20 cellular contexts compared by ENCODE assay signal in the genomic region with DNA sequence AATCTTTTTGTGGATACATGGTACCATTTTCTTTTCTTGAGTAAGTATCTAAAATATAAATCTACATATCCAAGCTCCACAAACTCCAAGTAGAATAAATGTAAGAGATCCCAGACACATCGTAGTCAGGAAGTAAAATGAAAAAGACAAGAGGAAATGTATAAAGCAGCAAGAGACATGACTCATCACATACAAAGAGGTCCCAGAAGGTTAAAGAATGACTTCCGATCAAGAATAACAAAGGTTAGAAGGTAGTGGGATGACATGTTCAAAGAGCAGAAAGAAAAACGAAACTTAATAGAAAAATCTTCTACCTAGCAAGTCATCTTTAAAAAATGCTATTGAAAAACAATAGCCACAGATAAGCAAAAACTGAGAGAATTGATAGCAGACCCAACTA.
A peak's percentile ranks its signal among the peaks of the same experiment; 100 is the strongest.
DNase-seq lines count a peak whose midpoint lies in the region; ATAC-seq, FAIRE-seq and TF ChIP-seq lines count a peak whose summit lies in the region.
"Had no signal": no experiment of that assay in that cellular context is flagged by ENCODE, and none has a peak within 500 bp of the region (broad histone marks: within the 10 kb centered on the region; RNA-seq: fewer than 3 reads in every experiment).

No MANE protein-coding gene starts in this region.

- H3K36me3 ChIP-seq in tibial nerve, result no peaks in the 10 kb centered on the region

- TF ChIP-seq CTCF in A549 (IDR thresholded peaks at IDR 0.05) (no peak), tibial nerve (IDR thresholded peaks at IDR 0.05) (no peak)

- TF ChIP-seq EP300 in A549 (IDR thresholded peaks at IDR 0.05) (no peak), tibial nerve (IDR thresholded peaks at IDR 0.05) (no peak)

- no peaks in the 10 kb centered on the region for H3K27me3 ChIP-seq in tibial nerve

- H3K9me3 ChIP-seq in A549 (peaks cover 7% of the 10 kb centered on the region; the same call in 2 of the 3 replicates), tibial nerve (peaks cover 0 to 5% (median 0%) of the 10 kb centered on the region in 4 donors)

- POLR2A ChIA-PET in A549 (lab: Yijun Ruan, JAX), result no interaction called here

- FAIRE-seq in A549 (lab: Jason Lieb, UNC), result no peak
- FAIRE-seq: A204.1, H54 had no signal

- no peaks in the 10 kb centered on the region for H3K4me1 ChIP-seq in A549
- H3K4me1 ChIP-seq in tibial nerve, result no peaks in the 10 kb centered on the region

- no peak overlapping the region for H3K4me3 ChIP-seq in A549
- H3K4me3 ChIP-seq in tibial nerve, result no peak overlapping the region

- TF ChIP-seq RAD21 in A549 (conservative IDR thresholded peaks at IDR 0.05 in 1 of 2, IDR thresholded peaks at IDR 0.05 in 1 of 2), result no peak

- ATAC-seq in A549, result no peak
- ATAC-seq: Panc1, SK-N-SH treated with all-trans-retinoic acid at 6 μM for 48 hours had no signal

- no peak overlapping the region for H3K27ac ChIP-seq in A549
- no peak overlapping the region for H3K27ac ChIP-seq in tibial nerve

- H3K4me2 ChIP-seq in A549, result no peak overlapping the region

- no peak for TF ChIP-seq POLR2A in A549 (IDR thresholded peaks at IDR 0.05; ENCODE audit: low read length)
- no peak for TF ChIP-seq POLR2A in tibial nerve (IDR thresholded peaks at IDR 0.05)

- WGBS in A549 (ENCODE audit: missing lambda C conversion rate), result 9% methylated on average over 3 of the region's 3 CpGs
- WGBS in tibial nerve, 2 donors, result 47 to 49% methylated on average over 3 of the region's 3 CpGs

- DNase-seq in A549 (ENCODE audit: low read depth in 1 of 2, low spot score in 1 of 2) (no peak), M059J (ENCODE audit: low read depth) (peak; percentile 20), dermis blood vessel endothelial cell (peak; percentile 38), kidney tubule cell (ENCODE audit: low spot score) (peak; percentile 70), hippocampal formation (lab: John Stamatoyannopoulos, UW) (no peak), NCI-H82 treated with DMSO at 0.1 percent for 48 hours (lab: John Stamatoyannopoulos, UW; ENCODE audit: unreplicated experiment) (no peak), tibial nerve (ENCODE audit: low spot score in 2 of 2) (no peak), NCI-H2107 treated with DMSO at 0.1 percent for 48 hours (lab: John Stamatoyannopoulos, UW; ENCODE audit: unreplicated experiment) (no peak)
- DNase-seq: C1 segment of cervical spinal cord, GF-D8, NCI-H1417, NCI-H187 treated with DMSO at 0.1 percent for 48 hours, NCI-H2171, NCI-H510A, NCI-H774, Right ventricle myocardium superior had no signal

- CTCF ChIA-PET in A549 (lab: Yijun Ruan, JAX), result interaction anchor here (1.0 to 1.1 kb wide), 2 partner anchors 25 to 199 kb away, joined by 3 read pairs; no protein-coding TSS in a partner anchor

TF ChIP-seq in A549, 52 proteins besides CTCF, POLR2A, EP300 and RAD21:
- TF ChIP-seq POLR2AphosphoS2 (conservative IDR thresholded peaks at IDR 0.05; ENCODE audit: low read length), result no peak
- TF ChIP-seq ZNF302 (CRISPR knock-in tag; IDR thresholded peaks at IDR 0.05), result no peak
- TF ChIP-seq BHLHE40 (IDR thresholded peaks at IDR 0.05; ENCODE audit: low read depth, low read length), result no peak
- no peak for TF ChIP-seq FOSL2 (IDR thresholded peaks at IDR 0.05)
- TF ChIP-seq FOSL2 (CRISPR knock-in tag; IDR thresholded peaks at IDR 0.05), result 0 out of 2 replicates have a peak, but pooled peaks have one; percentile 33

Comparison
In these comparisons a context has a peak if more than half of its experiments do, and no peak if none do; other contexts are left out.
1. DNase-seq: peak in M059J (single experiment), dermis blood vessel endothelial cell (single experiment) and kidney tubule cell (single experiment); none in A549 (0 of 2), hippocampal formation (0 of 2), NCI-H82 treated with DMSO at 0.1 percent for 48 hours (single experiment), tibial nerve (0 of 2) and NCI-H2107 treated with DMSO at 0.1 percent for 48 hours (single experiment).